ENCODE assay signal across 8 cellular contexts in the genomic region with DNA sequence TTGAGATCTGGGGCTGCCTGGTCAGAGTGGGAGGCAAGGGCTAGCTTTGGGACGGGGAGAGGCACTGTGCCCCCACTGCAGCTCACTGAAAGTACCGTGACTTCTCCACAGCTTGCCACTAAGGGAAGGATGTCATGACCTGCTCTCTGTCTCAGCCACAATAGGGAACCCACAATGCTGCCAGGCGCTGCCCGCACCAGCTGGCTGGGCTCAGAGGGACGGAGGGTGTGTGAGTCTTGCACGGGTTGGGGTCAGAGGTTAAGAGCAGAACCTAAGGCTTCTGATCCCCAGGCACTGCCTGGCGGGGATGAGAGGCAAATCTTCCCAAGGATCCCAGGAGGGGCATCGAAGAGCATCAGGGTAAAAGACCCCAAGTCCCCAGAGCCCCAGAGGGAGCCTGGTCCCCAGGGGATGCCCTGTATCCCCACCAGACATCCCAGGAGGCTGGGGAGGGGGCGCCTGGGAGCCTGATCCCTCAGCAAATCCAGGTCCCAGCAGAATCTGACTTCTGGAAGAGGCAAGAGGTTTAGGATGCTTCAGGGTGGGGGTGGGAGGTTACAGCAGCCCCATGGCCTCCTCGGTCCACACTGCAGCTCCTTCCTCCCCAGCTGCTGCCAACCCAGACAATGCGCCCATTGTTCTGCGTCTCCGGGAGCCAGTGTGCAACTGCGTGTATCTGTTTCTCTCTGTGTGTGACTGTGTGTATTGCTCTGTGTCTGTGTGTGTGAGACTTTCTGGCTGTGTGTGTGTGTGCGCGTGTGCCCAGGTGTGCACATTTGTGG. TPM values are rescaled to one million over a fixed set of nuclear protein-coding genes. Genes with fewer than 3 reads are reported as not detected.
A peak's percentile ranks its signal among the peaks of the same experiment; 100 is the strongest.
DNase-seq lines count a peak whose midpoint lies in the region; ATAC-seq and TF ChIP-seq lines count a peak whose summit lies in the region.

No MANE protein-coding gene starts in this region.

- DNase-seq in SKM-1 (lab: John Stamatoyannopoulos, UW; ENCODE audit: unreplicated experiment) = peak; percentile 40
- peak; percentile 97 for DNase-seq in globus pallidus (ENCODE audit: low spot score)
- peak; percentile 91 for DNase-seq in spleen
- no peak for DNase-seq in NCI-H2029 (lab: John Stamatoyannopoulos, UW)
- DNase-seq in psoas muscle = no peak

- ATAC-seq in HG02588 (IDR thresholded peaks at IDR 0.05; ENCODE audit: unreplicated experiment) = peak; percentile 31
- ATAC-seq in HG03571 (IDR thresholded peaks at IDR 0.05; ENCODE audit: unreplicated experiment) = no peak
- no peak for ATAC-seq in psoas muscle
- no peak for ATAC-seq in GM18517 (IDR thresholded peaks at IDR 0.05; ENCODE audit: unreplicated experiment)

- intact Hi-C loops in spleen (cut with DNase I; ENCODE audit: low total_unique reads) = no loop called here
- intact Hi-C loops in psoas muscle (cut with DNase I) = no loop called here

- no peaks in the 10 kb centered on the region for H3K9me3 ChIP-seq in spleen
- H3K9me3 ChIP-seq in psoas muscle = no peaks in the 10 kb centered on the region

- H3K4me1 ChIP-seq in spleen (peaks cover 37 to 91% (median 72%) of the 10 kb centered on the region in 6 donors), psoas muscle (no peaks in the 10 kb centered on the region)

- H3K27ac ChIP-seq in spleen (peak overlapping the region in 7 of 8 donors; percentile 54 to 91 (median 86)), psoas muscle (no peak overlapping the region)

- H3K36me3 ChIP-seq in spleen (peaks cover 0 to 15% (median 3%) of the 10 kb centered on the region in 6 donors), psoas muscle (ENCODE audit: insufficient read depth in 1 of 2, low read depth in 1 of 2) (no peaks in the 10 kb centered on the region)

- H3K27me3 ChIP-seq in spleen (replicated peaks in 1 of 7) = peaks cover 0 to 4% (median 0%) of the 10 kb centered on the region in 7 donors
- no peaks in the 10 kb centered on the region for H3K27me3 ChIP-seq in psoas muscle (ENCODE audit: insufficient read depth in 3 of 3, low read length in 2 of 3)

- H3K4me3 ChIP-seq in spleen = peak overlapping the region in 1 of 8 donors; percentile 87
- no peak overlapping the region for H3K4me3 ChIP-seq in psoas muscle

- TF ChIP-seq CTCF in spleen (IDR thresholded peaks at IDR 0.05 in 8 of 11, conservative IDR thresholded peaks at IDR 0.05 in 3 of 11) (peak in 1 of 11 experiments; percentile 3), psoas muscle (IDR thresholded peaks at IDR 0.05) (no peak)

- 51 to 63% (median 55%) methylated on average over 14 to 16 of the region's 16 CpGs for WGBS in spleen, 5 donors
- 55 to 58% (median 56%) methylated on average over 16 of the region's 16 CpGs for WGBS in psoas muscle, 3 donors

- no peak for TF ChIP-seq POLR2A in spleen (IDR thresholded peaks at IDR 0.05)

RNA-seq across cellular contexts. Expression of gene MARCKSL1, which starts 2.0 kb away (rescaled TPM):
- 10 to 100 TPM; 25.7 to 73.8 (median 60.0) TPM for total RNA-seq in spleen
- polyA plus RNA-seq in spleen = 100 to 1,000 TPM in 1 of 3 donors, 10 to 100 TPM in 2; 73.5 to 120 (median 88.8) TPM
- total RNA-seq in psoas muscle = 1 to 10 TPM; 5.6 to 9.5 (median 8.8) TPM
- 10 to 100 TPM in 2 of 3 donors, 1 to 10 TPM in 1; 9.4 to 12.9 (median 12.2) TPM for polyA plus RNA-seq in psoas muscle

RNA-seq across cellular contexts. Expression of gene FAM229A, which starts 24.2 kb away (rescaled TPM):
- total RNA-seq in spleen = 10 to 100 TPM; 10.5 to 23.5 (median 13.8) TPM
- polyA plus RNA-seq in spleen = 10 to 100 TPM; 10.8 to 27.6 (median 26.5) TPM
- total RNA-seq in psoas muscle = 1 to 10 TPM in 3 of 4 donors, under 1 TPM in 1; 0.98 to 4.0 (median 1.7) TPM
- 1 to 10 TPM; 1.8 to 3.1 (median 2.1) TPM for polyA plus RNA-seq in psoas muscle

RNA-seq across cellular contexts. Expression of gene TSSK3, which starts 24.3 kb away (rescaled TPM):
- total RNA-seq in spleen (1 to 10 TPM in 6 of 7 donors, under 1 TPM in 1; 0.60 to 6.6 (median 3.9) TPM), psoas muscle (1 to 10 TPM in 1 of 4 donors, not detected in 3; 1.5 TPM)
- polyA plus RNA-seq in spleen (1 to 10 TPM in 1 of 3 donors, under 1 TPM in 2; 0.15 to 2.9 (median 0.27) TPM), psoas muscle (1 to 10 TPM in 1 of 3 donors, under 1 TPM in 2; 0.10 to 4.0 (median 0.12) TPM)

RNA-seq across cellular contexts. Expression of gene HDAC1, which starts 46.2 kb away (rescaled TPM):
- total RNA-seq in spleen = 100 to 1,000 TPM in 4 of 7 donors, 10 to 100 TPM in 3; 83.0 to 116 (median 103) TPM
- 100 to 1,000 TPM in 1 of 3 donors, 10 to 100 TPM in 2; 91.0 to 108 (median 92.6) TPM for polyA plus RNA-seq in spleen
- total RNA-seq in psoas muscle = 10 to 100 TPM; 11.8 to 17.2 (median 14.6) TPM
- polyA plus RNA-seq in psoas muscle = 10 to 100 TPM; 13.8 to 23.1 (median 17.0) TPM

RNA-seq across cellular contexts. Expression of gene BSDC1, which starts 56.2 kb away (rescaled TPM):
- total RNA-seq in spleen (10 to 100 TPM; 65.3 to 95.8 (median 77.0) TPM), psoas muscle (10 to 100 TPM; 29.5 to 59.1 (median 34.5) TPM)
- polyA plus RNA-seq in spleen (10 to 100 TPM; 18.4 to 39.5 (median 20.1) TPM), psoas muscle (10 to 100 TPM; 25.4 to 68.4 (median 29.6) TPM)

Comparison
In these comparisons a context has a peak if more than half of its experiments do, and no peak if none do; other contexts are left out.
1. DNase-seq: peak in SKM-1 (single experiment), globus pallidus (single experiment) and spleen (single experiment); none in NCI-H2029 (single experiment) and psoas muscle (0 of 2).